8 cellular contexts compared by ENCODE assay signal in the genomic region with DNA sequence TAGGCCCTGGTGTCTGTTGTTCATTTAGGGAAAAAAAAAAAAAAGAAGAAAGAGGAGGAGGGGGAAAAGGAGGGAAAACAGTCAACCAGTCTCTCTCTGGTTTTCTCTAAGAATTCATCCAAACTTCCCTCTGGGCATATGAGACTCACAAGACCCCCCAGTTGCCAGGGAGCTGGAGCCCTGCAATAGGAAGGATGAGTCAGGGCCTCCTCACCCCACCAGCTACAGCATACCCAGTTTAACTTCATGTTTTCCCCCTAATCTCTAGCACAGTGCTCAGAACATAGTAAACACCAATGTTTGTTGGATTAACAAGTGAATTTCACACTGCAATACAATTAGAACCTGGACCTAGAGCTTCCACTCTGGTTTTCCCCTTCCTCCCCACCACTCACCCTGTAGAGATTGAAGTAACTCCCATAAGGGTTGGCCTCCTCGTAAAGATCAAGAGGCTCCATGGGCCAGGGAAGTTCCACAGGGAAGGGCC. TPM values are rescaled to one million over a fixed set of nuclear protein-coding genes. Genes with fewer than 3 reads are reported as not detected.
DNase-seq lines count a peak whose midpoint lies in the region; ATAC-seq and TF ChIP-seq lines count a peak whose summit lies in the region.

No MANE protein-coding gene starts in this region.

- peaks cover 10% of the 10 kb centered on the region for H3K36me3 Mint-ChIP-seq in central memory CD8-positive, alpha-beta T cell (ENCODE audit: insufficient read depth)
- no peaks in the 10 kb centered on the region for H3K36me3 Mint-ChIP-seq in naive B cell

- no peak for TF ChIP-seq CTCF in GM13976 (IDR thresholded peaks at IDR 0.05; ENCODE audit: borderline replicate concordance, control extremely low read depth, extremely low read depth, insufficient read depth, missing control alignments)

- H3K4me3 Mint-ChIP-seq in central memory CD8-positive, alpha-beta T cell, result peak overlapping the region; percentile 80
- peak overlapping the region; percentile 82 to 97 (median 92) for H3K4me3 Mint-ChIP-seq in naive B cell

- peak; percentile 73 for DNase-seq in KG1 (lab: John Stamatoyannopoulos, UW)
- DNase-seq in central memory CD8-positive, alpha-beta T cell (ENCODE audit: low spot score in 2 of 2), result no peak
- DNase-seq in naive B cell, result no peak
- DNase-seq in NCI-H2227 (lab: John Stamatoyannopoulos, UW; ENCODE audit: unreplicated experiment), result no peak
- DNase-seq in GM13976 (ENCODE audit: low spot score), result no peak
- no peak for DNase-seq in ACHN
- no peak for DNase-seq in NCI-H82 (lab: John Stamatoyannopoulos, UW)

- H3K27ac Mint-ChIP-seq in central memory CD8-positive, alpha-beta T cell (ENCODE audit: low read depth), result peak overlapping the region; percentile 91
- H3K27ac Mint-ChIP-seq in naive B cell, result peak overlapping the region; percentile 85 to 99 (median 92)

- H3K9me3 Mint-ChIP-seq in central memory CD8-positive, alpha-beta T cell, result no peaks in the 10 kb centered on the region
- H3K9me3 Mint-ChIP-seq in naive B cell, result no peaks in the 10 kb centered on the region

- peaks cover 31% of the 10 kb centered on the region for H3K4me1 Mint-ChIP-seq in central memory CD8-positive, alpha-beta T cell
- H3K4me1 Mint-ChIP-seq in naive B cell, result peaks cover 19 to 20% (median 20%) of the 10 kb centered on the region in 3 donors

- no peaks in the 10 kb centered on the region for H3K27me3 Mint-ChIP-seq in central memory CD8-positive, alpha-beta T cell
- H3K27me3 Mint-ChIP-seq in naive B cell, result no peaks in the 10 kb centered on the region

- in situ Hi-C loops in GM13976 (cut with MboI; ENCODE audit: low sequenced_read_pairs, unreplicated experiment) (no loop called here), ACHN (cut with HindIII; ENCODE audit: low pct_ligation_motif_present, low pct_unique_long_range_greater_than_20kb, low sequenced_read_pairs) (no loop called here)

- ATAC-seq in GM19043 (IDR thresholded peaks at IDR 0.05; ENCODE audit: low read depth, unreplicated experiment) (peak; percentile 11), naive B cell (ENCODE audit: low read depth in 2 of 2) (no peak)
- peak; percentile 25 for ATAC-seq in central memory CD8-positive, alpha-beta T cell (replicated peaks; ENCODE audit: extremely low read depth, poor library complexity, severe bottlenecking)

RNA-seq across cellular contexts. Expression of a gene that starts 7.8 kb away (rescaled TPM):
- polyA plus RNA-seq in naive B cell (ENCODE audit: low read depth in 6 of 6), result 1 to 10 TPM; 5.2 to 9.2 (median 6.7) TPM

RNA-seq across cellular contexts. Expression of a gene that starts 25.6 kb away (rescaled TPM):
- polyA plus RNA-seq in naive B cell (ENCODE audit: low read depth in 6 of 6), result 100 to 1,000 TPM; 477 to 790 (median 657) TPM

RNA-seq across cellular contexts. Expression of a gene that starts 32.6 kb away (rescaled TPM):
- 10 to 100 TPM in 3 of 6 donors, 1 to 10 TPM in 3; 4.4 to 23.9 (median 9.7) TPM for polyA plus RNA-seq in naive B cell (ENCODE audit: low read depth in 6 of 6)

RNA-seq across cellular contexts. Expression of a gene that starts 56.5 kb away (rescaled TPM):
- polyA plus RNA-seq in naive B cell (ENCODE audit: low read depth in 6 of 6), result 100 to 1,000 TPM in 1 of 6 donors, 10 to 100 TPM in 5; 42.4 to 154 (median 82.6) TPM

RNA-seq across cellular contexts. Expression of a gene that starts 58.5 kb away (rescaled TPM):
- not detected for polyA plus RNA-seq in naive B cell (ENCODE audit: low read depth in 6 of 6)

Comparison
In these comparisons a context has a peak if more than half of its experiments do, and no peak if none do; other contexts are left out.
1. ATAC-seq: peak in GM19043 (single experiment) and central memory CD8-positive, alpha-beta T cell (single experiment); none in naive B cell (0 of 2).